Comparison of ENCODE assay signal across 16 cellular contexts in the genomic region with DNA sequence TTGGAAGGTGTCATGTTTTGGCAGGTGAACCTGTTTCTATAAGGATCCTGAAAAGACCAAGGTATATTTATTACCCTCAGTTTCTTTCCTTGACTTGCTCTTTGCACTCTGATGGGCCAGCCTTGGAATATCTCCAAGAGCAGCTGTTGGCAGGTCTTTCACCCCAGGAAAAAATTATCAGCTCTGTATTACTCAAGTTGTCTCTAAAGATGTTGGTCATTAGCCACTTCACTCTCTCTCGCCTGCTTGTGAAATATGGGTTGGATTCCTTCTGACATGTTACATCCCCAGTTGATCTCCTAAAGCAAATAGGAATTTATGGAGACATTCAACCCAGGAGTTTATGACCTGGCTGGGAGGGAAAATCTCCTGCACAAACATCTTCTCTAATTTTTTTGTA.
"Had no signal": no experiment of that assay in that cellular context is flagged by ENCODE, and none has a peak within 500 bp of the region (broad histone marks: within the 10 kb centered on the region; RNA-seq: fewer than 3 reads in every experiment).

No MANE protein-coding gene starts in this region.

- H3K27ac ChIP-seq: ovary, SK-N-MC, transverse colon had no signal

- H3K9me3 ChIP-seq: body of pancreas, ovary, transverse colon had no signal

- H3K36me3 ChIP-seq: ovary, transverse colon had no signal

- DNase-seq: activated CD4-positive, alpha-beta T cell treated with anti-CD3 and anti-CD28 coated beads, Interleukin-2, amount 50 U/mL, for 4 hours; activated CD4-positive, CD25-positive, alpha-beta regulatory T cell treated with anti-CD3 and anti-CD28 coated beads, Interleukin-2, amount 50 U/mL, for 72 hours; activated naive CD4-positive, alpha-beta T cell treated with anti-CD3 and anti-CD28 coated beads for 36 hours; activated T-cell treated with anti-CD3 and anti-CD28 coated beads, Interleukin-2, amount 50 U/mL, for 1 hour; body of pancreas; central memory CD4-positive, alpha-beta T cell; cortex of kidney; effector CD4-positive, alpha-beta T cell; head of caudate nucleus; immature natural killer cell; ovary; stimulated activated CD4-positive, alpha-beta T cell treated with anti-CD3 and anti-CD28 coated beads, Interleukin-12 subunit alpha, Interleukin-12 subunit beta, amount 100 ng/mL, for 4 hours; stimulated activated CD4-positive, alpha-beta T cell treated with anti-CD3 and anti-CD28 coated beads, Interleukin-2, amount 100 ng/mL, for 24 hours; transverse colon had no signal

- H3K4me1 ChIP-seq: transverse colon had no signal

- H3K27me3 ChIP-seq: body of pancreas, ovary, transverse colon had no signal

- H3K4me3 ChIP-seq: body of pancreas, lung, ovary, SK-N-MC, transverse colon had no signal
